1 cellular context compared by ENCODE assay signal in the genomic region with DNA sequence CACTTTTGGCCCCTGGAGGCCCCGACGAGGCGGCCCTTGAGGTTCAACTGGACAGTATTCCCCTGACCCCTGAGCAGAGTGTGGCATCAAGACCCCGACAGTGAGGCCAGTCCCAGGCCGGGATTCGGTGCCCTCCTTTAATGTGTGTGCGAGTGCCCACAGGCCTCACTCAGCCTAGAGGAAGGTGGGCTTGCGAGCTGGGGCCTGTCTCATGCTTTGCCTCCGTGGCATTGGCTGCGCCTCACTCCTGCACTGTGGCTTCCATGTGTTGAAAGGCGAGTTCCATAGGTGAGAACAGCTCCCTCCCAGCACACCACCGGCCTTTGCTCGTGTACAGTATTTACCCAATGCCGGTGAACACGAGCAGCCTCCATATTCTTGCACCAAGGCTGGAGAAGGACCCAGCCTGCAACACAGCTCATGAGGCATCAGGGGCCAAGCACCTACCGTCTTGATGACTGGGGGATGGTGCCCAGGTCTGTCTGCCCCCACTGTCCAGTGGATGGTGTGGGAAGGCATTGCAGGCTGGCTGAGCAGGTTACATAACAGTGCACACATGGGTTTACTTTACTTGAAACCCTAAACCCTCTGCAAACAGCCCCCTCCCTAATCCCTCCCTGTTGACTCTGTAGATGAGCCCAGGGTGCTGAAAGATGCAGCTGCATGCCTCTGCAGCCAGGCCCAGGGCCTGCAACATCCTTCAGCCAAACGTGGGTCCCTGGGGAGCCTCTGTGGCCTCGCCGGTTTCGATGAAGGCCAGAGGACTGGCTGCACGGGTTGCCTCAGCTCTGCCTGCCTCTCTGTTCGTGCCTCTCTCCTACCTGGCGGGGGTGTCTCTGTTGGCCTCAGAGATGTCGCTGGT.
TF ChIP-seq lines count a peak whose summit lies in the region.

No MANE protein-coding gene starts in this region.

TF ChIP-seq in HepG2, 621 proteins besides CTCF, POLR2A, EP300 and RAD21 (continued from another document and continues in another):
- TF ChIP-seq, protein P1, sequence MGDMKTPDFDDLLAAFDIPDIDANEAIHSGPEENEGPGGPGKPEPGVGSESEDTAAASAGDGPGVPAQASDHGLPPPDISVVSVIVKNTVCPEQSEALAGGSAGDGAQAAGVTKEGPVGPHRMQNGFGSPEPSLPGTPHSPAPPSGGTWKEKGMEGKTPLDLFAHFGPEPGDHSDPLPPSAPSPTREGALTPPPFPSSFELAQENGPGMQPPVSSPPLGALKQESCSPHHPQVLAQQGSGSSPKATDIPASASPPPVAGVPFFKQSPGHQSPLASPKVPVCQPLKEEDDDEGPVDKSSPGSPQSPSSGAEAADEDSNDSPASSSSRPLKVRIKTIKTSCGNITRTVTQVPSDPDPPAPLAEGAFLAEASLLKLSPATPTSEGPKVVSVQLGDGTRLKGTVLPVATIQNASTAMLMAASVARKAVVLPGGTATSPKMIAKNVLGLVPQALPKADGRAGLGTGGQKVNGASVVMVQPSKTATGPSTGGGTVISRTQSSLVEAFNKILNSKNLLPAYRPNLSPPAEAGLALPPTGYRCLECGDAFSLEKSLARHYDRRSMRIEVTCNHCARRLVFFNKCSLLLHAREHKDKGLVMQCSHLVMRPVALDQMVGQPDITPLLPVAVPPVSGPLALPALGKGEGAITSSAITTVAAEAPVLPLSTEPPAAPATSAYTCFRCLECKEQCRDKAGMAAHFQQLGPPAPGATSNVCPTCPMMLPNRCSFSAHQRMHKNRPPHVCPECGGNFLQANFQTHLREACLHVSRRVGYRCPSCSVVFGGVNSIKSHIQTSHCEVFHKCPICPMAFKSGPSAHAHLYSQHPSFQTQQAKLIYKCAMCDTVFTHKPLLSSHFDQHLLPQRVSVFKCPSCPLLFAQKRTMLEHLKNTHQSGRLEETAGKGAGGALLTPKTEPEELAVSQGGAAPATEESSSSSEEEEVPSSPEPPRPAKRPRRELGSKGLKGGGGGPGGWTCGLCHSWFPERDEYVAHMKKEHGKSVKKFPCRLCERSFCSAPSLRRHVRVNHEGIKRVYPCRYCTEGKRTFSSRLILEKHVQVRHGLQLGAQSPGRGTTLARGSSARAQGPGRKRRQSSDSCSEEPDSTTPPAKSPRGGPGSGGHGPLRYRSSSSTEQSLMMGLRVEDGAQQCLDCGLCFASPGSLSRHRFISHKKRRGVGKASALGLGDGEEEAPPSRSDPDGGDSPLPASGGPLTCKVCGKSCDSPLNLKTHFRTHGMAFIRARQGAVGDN (CRISPR knock-in tag; IDR thresholded peaks at IDR 0.05): peak; percentile 85
- peak; percentile 61 for TF ChIP-seq ZNF781 (CRISPR knock-in tag; IDR thresholded peaks at IDR 0.05; ENCODE audit: borderline replicate concordance, not compliant biosample characterization)
- TF ChIP-seq, protein P2, sequence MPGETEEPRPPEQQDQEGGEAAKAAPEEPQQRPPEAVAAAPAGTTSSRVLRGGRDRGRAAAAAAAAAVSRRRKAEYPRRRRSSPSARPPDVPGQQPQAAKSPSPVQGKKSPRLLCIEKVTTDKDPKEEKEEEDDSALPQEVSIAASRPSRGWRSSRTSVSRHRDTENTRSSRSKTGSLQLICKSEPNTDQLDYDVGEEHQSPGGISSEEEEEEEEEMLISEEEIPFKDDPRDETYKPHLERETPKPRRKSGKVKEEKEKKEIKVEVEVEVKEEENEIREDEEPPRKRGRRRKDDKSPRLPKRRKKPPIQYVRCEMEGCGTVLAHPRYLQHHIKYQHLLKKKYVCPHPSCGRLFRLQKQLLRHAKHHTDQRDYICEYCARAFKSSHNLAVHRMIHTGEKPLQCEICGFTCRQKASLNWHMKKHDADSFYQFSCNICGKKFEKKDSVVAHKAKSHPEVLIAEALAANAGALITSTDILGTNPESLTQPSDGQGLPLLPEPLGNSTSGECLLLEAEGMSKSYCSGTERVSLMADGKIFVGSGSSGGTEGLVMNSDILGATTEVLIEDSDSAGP (CRISPR knock-in tag; IDR thresholded peaks at IDR 0.05; ENCODE audit: borderline replicate concordance): peak; percentile 84
- TF ChIP-seq, protein P3, sequence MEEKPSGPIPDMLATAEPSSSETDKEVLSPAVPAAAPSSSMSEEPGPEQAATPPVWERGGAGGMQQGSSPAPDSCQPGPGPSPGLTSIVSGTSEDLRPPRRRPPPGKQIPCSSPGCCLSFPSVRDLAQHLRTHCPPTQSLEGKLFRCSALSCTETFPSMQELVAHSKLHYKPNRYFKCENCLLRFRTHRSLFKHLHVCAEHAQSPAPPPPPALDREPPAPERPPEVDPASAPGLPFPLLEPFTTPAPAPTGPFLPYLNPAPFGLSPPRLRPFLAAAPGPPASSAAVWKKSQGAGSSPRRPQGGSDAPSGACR (CRISPR knock-in tag; IDR thresholded peaks at IDR 0.05): 0 out of 2 replicates have a peak, but pooled peaks have one; percentile 19
- TF ChIP-seq GPN1 (CRISPR knock-in tag; IDR thresholded peaks at IDR 0.05; ENCODE audit: borderline replicate concordance): no peak; the same call in 1 of the 2 replicates
- 0 out of 2 replicates have a peak, but pooled peaks have one; percentile 22 for TF ChIP-seq ZNF354B (CRISPR knock-in tag; IDR thresholded peaks at IDR 0.05)
- no peak for TF ChIP-seq ZSCAN12 (CRISPR knock-in tag; IDR thresholded peaks at IDR 0.05)
- TF ChIP-seq HIVEP1 (CRISPR knock-in tag; IDR thresholded peaks at IDR 0.05): peak; percentile 80
- TF ChIP-seq PRMT3 (CRISPR knock-in tag; IDR thresholded peaks at IDR 0.05; ENCODE audit: borderline replicate concordance, low read depth): no peak; the same call in 1 of the 2 replicates
- TF ChIP-seq KAT8 (CRISPR knock-in tag; IDR thresholded peaks at IDR 0.05): peak; percentile 82
- TF ChIP-seq, protein P4, sequence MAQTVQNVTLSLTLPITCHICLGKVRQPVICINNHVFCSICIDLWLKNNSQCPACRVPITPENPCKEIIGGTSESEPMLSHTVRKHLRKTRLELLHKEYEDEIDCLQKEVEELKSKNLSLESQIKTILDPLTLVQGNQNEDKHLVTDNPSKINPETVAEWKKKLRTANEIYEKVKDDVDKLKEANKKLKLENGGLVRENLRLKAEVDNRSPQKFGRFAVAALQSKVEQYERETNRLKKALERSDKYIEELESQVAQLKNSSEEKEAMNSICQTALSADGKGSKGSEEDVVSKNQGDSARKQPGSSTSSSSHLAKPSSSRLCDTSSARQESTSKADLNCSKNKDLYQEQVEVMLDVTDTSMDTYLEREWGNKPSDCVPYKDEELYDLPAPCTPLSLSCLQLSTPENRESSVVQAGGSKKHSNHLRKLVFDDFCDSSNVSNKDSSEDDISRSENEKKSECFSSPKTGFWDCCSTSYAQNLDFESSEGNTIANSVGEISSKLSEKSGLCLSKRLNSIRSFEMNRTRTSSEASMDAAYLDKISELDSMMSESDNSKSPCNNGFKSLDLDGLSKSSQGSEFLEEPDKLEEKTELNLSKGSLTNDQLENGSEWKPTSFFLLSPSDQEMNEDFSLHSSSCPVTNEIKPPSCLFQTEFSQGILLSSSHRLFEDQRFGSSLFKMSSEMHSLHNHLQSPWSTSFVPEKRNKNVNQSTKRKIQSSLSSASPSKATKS (CRISPR knock-in tag; IDR thresholded peaks at IDR 0.05): no peak
- TF ChIP-seq YEATS4 (CRISPR knock-in tag; IDR thresholded peaks at IDR 0.05; ENCODE audit: borderline replicate concordance): peak; percentile 67; the same call in 1 of the 2 replicates
- TF ChIP-seq, protein P5, sequence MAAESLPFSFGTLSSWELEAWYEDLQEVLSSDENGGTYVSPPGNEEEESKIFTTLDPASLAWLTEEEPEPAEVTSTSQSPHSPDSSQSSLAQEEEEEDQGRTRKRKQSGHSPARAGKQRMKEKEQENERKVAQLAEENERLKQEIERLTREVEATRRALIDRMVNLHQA (CRISPR knock-in tag; IDR thresholded peaks at IDR 0.05): no peak
- TF ChIP-seq ZNF253 (CRISPR knock-in tag; IDR thresholded peaks at IDR 0.05; ENCODE audit: borderline replicate concordance): peak; percentile 79; the same call in 1 of the 2 replicates
- no peak for TF ChIP-seq HMGA1 (CRISPR knock-in tag; conservative IDR thresholded peaks at IDR 0.05)
- no peak for TF ChIP-seq SP1 (IDR thresholded peaks at IDR 0.05)
- peak; percentile 24; the same call in 1 of the 2 replicates for TF ChIP-seq SP1 (CRISPR knock-in tag; IDR thresholded peaks at IDR 0.05)
- TF ChIP-seq ZNF30 (CRISPR knock-in tag; IDR thresholded peaks at IDR 0.05): no peak
- TF ChIP-seq ZNF431 (CRISPR knock-in tag; IDR thresholded peaks at IDR 0.05; ENCODE audit: borderline replicate concordance, low read depth): peak; percentile 86; the same call in 1 of the 2 replicates
- TF ChIP-seq, protein P6, sequence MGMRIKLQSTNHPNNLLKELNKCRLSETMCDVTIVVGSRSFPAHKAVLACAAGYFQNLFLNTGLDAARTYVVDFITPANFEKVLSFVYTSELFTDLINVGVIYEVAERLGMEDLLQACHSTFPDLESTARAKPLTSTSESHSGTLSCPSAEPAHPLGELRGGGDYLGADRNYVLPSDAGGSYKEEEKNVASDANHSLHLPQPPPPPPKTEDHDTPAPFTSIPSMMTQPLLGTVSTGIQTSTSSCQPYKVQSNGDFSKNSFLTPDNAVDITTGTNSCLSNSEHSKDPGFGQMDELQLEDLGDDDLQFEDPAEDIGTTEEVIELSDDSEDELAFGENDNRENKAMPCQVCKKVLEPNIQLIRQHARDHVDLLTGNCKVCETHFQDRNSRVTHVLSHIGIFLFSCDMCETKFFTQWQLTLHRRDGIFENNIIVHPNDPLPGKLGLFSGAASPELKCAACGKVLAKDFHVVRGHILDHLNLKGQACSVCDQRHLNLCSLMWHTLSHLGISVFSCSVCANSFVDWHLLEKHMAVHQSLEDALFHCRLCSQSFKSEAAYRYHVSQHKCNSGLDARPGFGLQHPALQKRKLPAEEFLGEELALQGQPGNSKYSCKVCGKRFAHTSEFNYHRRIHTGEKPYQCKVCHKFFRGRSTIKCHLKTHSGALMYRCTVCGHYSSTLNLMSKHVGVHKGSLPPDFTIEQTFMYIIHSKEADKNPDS (CRISPR knock-in tag; IDR thresholded peaks at IDR 0.05): no peak
- no peak for TF ChIP-seq KAT2B (IDR thresholded peaks at IDR 0.05; ENCODE audit: borderline replicate concordance, low read depth, low read length)
- 0 out of 2 replicates have a peak, but pooled peaks have one; percentile 62 for TF ChIP-seq KMT2A (CRISPR knock-in tag; IDR thresholded peaks at IDR 0.05)
- TF ChIP-seq, protein P7, sequence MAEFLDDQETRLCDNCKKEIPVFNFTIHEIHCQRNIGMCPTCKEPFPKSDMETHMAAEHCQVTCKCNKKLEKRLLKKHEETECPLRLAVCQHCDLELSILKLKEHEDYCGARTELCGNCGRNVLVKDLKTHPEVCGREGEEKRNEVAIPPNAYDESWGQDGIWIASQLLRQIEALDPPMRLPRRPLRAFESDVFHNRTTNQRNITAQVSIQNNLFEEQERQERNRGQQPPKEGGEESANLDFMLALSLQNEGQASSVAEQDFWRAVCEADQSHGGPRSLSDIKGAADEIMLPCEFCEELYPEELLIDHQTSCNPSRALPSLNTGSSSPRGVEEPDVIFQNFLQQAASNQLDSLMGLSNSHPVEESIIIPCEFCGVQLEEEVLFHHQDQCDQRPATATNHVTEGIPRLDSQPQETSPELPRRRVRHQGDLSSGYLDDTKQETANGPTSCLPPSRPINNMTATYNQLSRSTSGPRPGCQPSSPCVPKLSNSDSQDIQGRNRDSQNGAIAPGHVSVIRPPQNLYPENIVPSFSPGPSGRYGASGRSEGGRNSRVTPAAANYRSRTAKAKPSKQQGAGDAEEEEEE (CRISPR knock-in tag; IDR thresholded peaks at IDR 0.05; ENCODE audit: borderline replicate concordance): 0 out of 2 replicates have a peak, but pooled peaks have one; percentile 19
- TF ChIP-seq, protein P8, sequence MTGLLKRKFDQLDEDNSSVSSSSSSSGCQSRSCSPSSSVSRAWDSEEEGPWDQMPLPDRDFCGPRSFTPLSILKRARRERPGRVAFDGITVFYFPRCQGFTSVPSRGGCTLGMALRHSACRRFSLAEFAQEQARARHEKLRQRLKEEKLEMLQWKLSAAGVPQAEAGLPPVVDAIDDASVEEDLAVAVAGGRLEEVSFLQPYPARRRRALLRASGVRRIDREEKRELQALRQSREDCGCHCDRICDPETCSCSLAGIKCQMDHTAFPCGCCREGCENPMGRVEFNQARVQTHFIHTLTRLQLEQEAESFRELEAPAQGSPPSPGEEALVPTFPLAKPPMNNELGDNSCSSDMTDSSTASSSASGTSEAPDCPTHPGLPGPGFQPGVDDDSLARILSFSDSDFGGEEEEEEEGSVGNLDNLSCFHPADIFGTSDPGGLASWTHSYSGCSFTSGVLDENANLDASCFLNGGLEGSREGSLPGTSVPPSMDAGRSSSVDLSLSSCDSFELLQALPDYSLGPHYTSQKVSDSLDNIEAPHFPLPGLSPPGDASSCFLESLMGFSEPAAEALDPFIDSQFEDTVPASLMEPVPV (CRISPR knock-in tag; IDR thresholded peaks at IDR 0.05): no peak; the same call in 1 of the 2 replicates
- no peak for TF ChIP-seq ZFP82 (CRISPR knock-in tag; IDR thresholded peaks at IDR 0.05; ENCODE audit: borderline replicate concordance)
- no peak for TF ChIP-seq PAWR (CRISPR knock-in tag; IDR thresholded peaks at IDR 0.05; ENCODE audit: borderline replicate concordance)
- TF ChIP-seq ZNF678 (CRISPR knock-in tag; IDR thresholded peaks at IDR 0.05): peak; percentile 63; the same call in 1 of the 2 replicates
- peak; percentile 97 for TF ChIP-seq SALL1 (CRISPR knock-in tag; IDR thresholded peaks at IDR 0.05)
- TF ChIP-seq, protein P9, sequence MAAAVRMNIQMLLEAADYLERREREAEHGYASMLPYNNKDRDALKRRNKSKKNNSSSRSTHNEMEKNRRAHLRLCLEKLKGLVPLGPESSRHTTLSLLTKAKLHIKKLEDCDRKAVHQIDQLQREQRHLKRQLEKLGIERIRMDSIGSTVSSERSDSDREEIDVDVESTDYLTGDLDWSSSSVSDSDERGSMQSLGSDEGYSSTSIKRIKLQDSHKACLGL (CRISPR knock-in tag; IDR thresholded peaks at IDR 0.05): no peak
- TF ChIP-seq ZNF558 (CRISPR knock-in tag; IDR thresholded peaks at IDR 0.05; ENCODE audit: borderline replicate concordance): peak; percentile 63; the same call in 1 of the 2 replicates
- TF ChIP-seq CHD4 (IDR thresholded peaks at IDR 0.05; ENCODE audit: borderline replicate concordance, low read length): no peak
- TF ChIP-seq ZNF260 (CRISPR knock-in tag; IDR thresholded peaks at IDR 0.05; ENCODE audit: borderline replicate concordance, low read depth): no peak
- TF ChIP-seq, protein P10, sequence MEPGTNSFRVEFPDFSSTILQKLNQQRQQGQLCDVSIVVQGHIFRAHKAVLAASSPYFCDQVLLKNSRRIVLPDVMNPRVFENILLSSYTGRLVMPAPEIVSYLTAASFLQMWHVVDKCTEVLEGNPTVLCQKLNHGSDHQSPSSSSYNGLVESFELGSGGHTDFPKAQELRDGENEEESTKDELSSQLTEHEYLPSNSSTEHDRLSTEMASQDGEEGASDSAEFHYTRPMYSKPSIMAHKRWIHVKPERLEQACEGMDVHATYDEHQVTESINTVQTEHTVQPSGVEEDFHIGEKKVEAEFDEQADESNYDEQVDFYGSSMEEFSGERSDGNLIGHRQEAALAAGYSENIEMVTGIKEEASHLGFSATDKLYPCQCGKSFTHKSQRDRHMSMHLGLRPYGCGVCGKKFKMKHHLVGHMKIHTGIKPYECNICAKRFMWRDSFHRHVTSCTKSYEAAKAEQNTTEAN (CRISPR knock-in tag; conservative IDR thresholded peaks at IDR 0.05): peak; percentile 83; the same call in 1 of the 2 replicates
- no peak for TF ChIP-seq TCF7L2 (IDR thresholded peaks at IDR 0.05; ENCODE audit: low read depth, low read length)
- TF ChIP-seq, protein P11, sequence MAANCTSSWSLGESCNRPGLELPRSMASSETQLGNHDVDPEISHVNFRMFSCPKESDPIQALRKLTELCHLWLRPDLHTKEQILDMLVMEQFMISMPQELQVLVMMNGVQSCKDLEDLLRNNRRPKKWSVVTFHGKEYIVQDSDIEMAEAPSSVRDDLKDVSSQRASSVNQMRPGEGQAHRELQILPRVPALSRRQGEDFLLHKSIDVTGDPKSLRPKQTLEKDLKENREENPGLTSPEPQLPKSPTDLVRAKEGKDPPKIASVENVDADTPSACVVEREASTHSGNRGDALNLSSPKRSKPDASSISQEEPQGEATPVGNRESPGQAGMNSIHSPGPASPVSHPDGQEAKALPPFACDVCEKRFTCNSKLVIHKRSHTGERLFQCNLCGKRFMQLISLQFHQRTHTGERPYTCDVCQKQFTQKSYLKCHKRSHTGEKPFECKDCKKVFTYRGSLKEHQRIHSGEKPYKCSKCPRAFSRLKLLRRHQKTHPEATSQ (CRISPR knock-in tag; IDR thresholded peaks at IDR 0.05; ENCODE audit: borderline replicate concordance): no peak
- TF ChIP-seq MEF2D (CRISPR knock-in tag; IDR thresholded peaks at IDR 0.05): peak; percentile 77
